Comparison of ENCODE assay signal across 35 cellular contexts in the genomic region with DNA sequence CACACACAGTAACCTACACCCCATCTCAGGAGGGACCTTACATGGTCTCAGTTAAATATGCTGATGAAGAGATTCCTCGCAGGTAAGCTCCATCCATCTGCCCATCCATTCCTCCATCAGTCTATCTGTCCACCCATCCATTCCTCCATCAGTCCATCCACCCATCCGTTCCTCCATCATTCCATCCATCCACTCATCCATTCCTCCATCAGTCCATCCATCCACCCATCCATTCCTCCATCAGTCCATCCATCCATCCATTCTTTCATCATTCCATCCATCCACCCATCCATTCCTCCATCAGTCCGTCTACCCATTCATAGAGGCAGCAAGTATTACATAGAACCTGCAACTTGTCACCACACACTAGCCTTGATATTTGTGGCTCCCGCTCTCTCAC.
"Had no signal": no experiment of that assay in that cellular context is flagged by ENCODE, and none has a peak within 500 bp of the region (broad histone marks: within the 10 kb centered on the region; RNA-seq: fewer than 3 reads in every experiment).

No MANE protein-coding gene starts in this region.

- H3K9me3 ChIP-seq: esophagus muscularis mucosa, gastrocnemius medialis, heart left ventricle had no signal

- H3K4me3 Mint-ChIP-seq: activated CD4-positive, alpha-beta memory T cell treated with anti-CD3 and anti-CD28 coated beads, Interleukin-2, amount 10 ng/mL, durations not matched to agents 7 days and 5 days; activated CD4-positive, alpha-beta T cell treated with anti-CD3 and anti-CD28 coated beads for 36 hours; activated CD4-positive, alpha-beta T cell treated with anti-CD3 and anti-CD28 coated beads, Interleukin-2, amount 10 ng/mL, durations not matched to agents 24 days and 14 days; activated naive CD8-positive, alpha-beta T cell; activated T-cell treated with anti-CD3 and anti-CD28 coated beads, Interleukin-2, amount 50 U/mL, for 24 hours; activated T-cell treated with anti-CD3 and anti-CD28 coated beads, Interleukin-2, amount 50 U/mL, for 72 hours; central memory CD8-positive, alpha-beta T cell; dendritic cell treated with granulocyte-macrophage colony-stimulating factor and Interleukin-4, amounts not matched to agents 40 ng/mL and 50 ng/mL, for 4 days; endodermal cell; T-helper 17 cell; T-helper 2 cell treated with Interferon-gamma antibody and Interleukin-4, amounts not matched to agents 5 μg/mL and 100 μg/mL, for 36 hours had no signal

- H3K4me3 ChIP-seq: coronary artery, dorsolateral prefrontal cortex, esophagus muscularis mucosa, gastrocnemius medialis, heart left ventricle had no signal

- ATAC-seq: activated CD4-positive, alpha-beta T cell treated with anti-CD3 and anti-CD28 coated beads for 36 hours; activated T-cell treated with anti-CD3 and anti-CD28 coated beads, Interleukin-2, amount 50 U/mL, for 72 hours; foreskin keratinocyte; gastrocnemius medialis; heart left ventricle; T-helper 17 cell had no signal

- H3K4me1 ChIP-seq: foreskin keratinocyte, gastrocnemius medialis had no signal

- H3K9me3 Mint-ChIP-seq: activated CD4-positive, alpha-beta memory T cell treated with anti-CD3 and anti-CD28 coated beads, Interleukin-2, amount 10 ng/mL, durations not matched to agents 7 days and 5 days; activated T-cell treated with anti-CD3 and anti-CD28 coated beads, Interleukin-2, amount 50 U/mL, for 24 hours; activated T-cell treated with anti-CD3 and anti-CD28 coated beads, Interleukin-2, amount 50 U/mL, for 72 hours; central memory CD8-positive, alpha-beta T cell; dendritic cell treated with granulocyte-macrophage colony-stimulating factor and Interleukin-4, amounts not matched to agents 40 ng/mL and 50 ng/mL, for 4 days; endodermal cell; T-helper 2 cell treated with Interferon-gamma antibody and Interleukin-4, amounts not matched to agents 5 μg/mL and 100 μg/mL, for 36 hours had no signal

- H3K36me3 ChIP-seq: gastrocnemius medialis had no signal

- H3K27ac ChIP-seq: brain microvascular endothelial cell, coronary artery, dorsolateral prefrontal cortex, foreskin keratinocyte, gastrocnemius medialis, heart left ventricle, WERI-Rb-1 had no signal

- FAIRE-seq: astrocyte had no signal

- H3K27me3 Mint-ChIP-seq: activated CD4-positive, alpha-beta memory T cell treated with anti-CD3 and anti-CD28 coated beads, Interleukin-2, amount 10 ng/mL, durations not matched to agents 7 days and 5 days; activated CD4-positive, alpha-beta T cell treated with anti-CD3 and anti-CD28 coated beads for 36 hours; activated CD4-positive, alpha-beta T cell treated with anti-CD3 and anti-CD28 coated beads, Interleukin-2, amount 10 ng/mL, durations not matched to agents 24 days and 14 days; activated naive CD8-positive, alpha-beta T cell; activated T-cell treated with anti-CD3 and anti-CD28 coated beads, Interleukin-2, amount 50 U/mL, for 24 hours; central memory CD8-positive, alpha-beta T cell; dendritic cell treated with granulocyte-macrophage colony-stimulating factor and Interleukin-4, amounts not matched to agents 40 ng/mL and 50 ng/mL, for 4 days; T-helper 17 cell had no signal

- DNase-seq: activated CD4-positive, alpha-beta memory T cell treated with anti-CD3 and anti-CD28 coated beads, Interleukin-2, amount 10 ng/mL, durations not matched to agents 7 days and 5 days; activated CD4-positive, alpha-beta T cell treated with anti-CD3 and anti-CD28 coated beads for 36 hours; activated CD4-positive, alpha-beta T cell treated with anti-CD3 and anti-CD28 coated beads, Interleukin-2, amount 10 ng/mL, durations not matched to agents 24 days and 14 days; activated CD4-positive, alpha-beta T cell treated with anti-CD3 and anti-CD28 coated beads, Interleukin-2, amount 50 U/mL, for 4 hours; activated CD4-positive, CD25-positive, alpha-beta regulatory T cell; activated CD4-positive, CD25-positive, alpha-beta regulatory T cell treated with anti-CD3 and anti-CD28 coated beads, Interleukin-2, amount 50 U/mL, for 72 hours; activated CD8-positive, alpha-beta memory T cell treated with anti-CD3 and anti-CD28 coated beads, Interleukin-2, amount 50 U/mL, for 48 hours; activated gamma-delta T cell treated with Interleukin-2 at 50 U/mL for 16 hours; activated naive CD4-positive, alpha-beta T cell treated with anti-CD3 and anti-CD28 coated beads, Interleukin-2, amount 50 U/mL, for 16 hours; activated naive CD4-positive, alpha-beta T cell treated with Interleukin-2 at 50 U/mL for 16 hours; activated T-cell treated with anti-CD3 and anti-CD28 coated beads for 4 hours; activated T-cell treated with anti-CD3 and anti-CD28 coated beads, Interleukin-2, amount 50 U/mL, for 24 hours; activated T-cell treated with anti-CD3 and anti-CD28 coated beads, Interleukin-2, amount 50 U/mL, for 72 hours; amniotic stem cell; anterior cingulate cortex; brain microvascular endothelial cell; dorsolateral prefrontal cortex; effector memory CD4-positive, alpha-beta T cell; endodermal cell; erythroblast; foreskin keratinocyte; gastrocnemius medialis; glutamatergic neuron; heart left ventricle; T-helper 1 cell; T-helper 17 cell; T1000; WERI-Rb-1 had no signal

- H3K27me3 ChIP-seq: brain microvascular endothelial cell, dorsolateral prefrontal cortex, esophagus muscularis mucosa, foreskin keratinocyte, gastrocnemius medialis, heart left ventricle had no signal

- H3K27ac Mint-ChIP-seq: activated CD4-positive, alpha-beta memory T cell treated with anti-CD3 and anti-CD28 coated beads, Interleukin-2, amount 10 ng/mL, durations not matched to agents 7 days and 5 days; activated CD4-positive, alpha-beta T cell treated with anti-CD3 and anti-CD28 coated beads for 36 hours; activated CD4-positive, alpha-beta T cell treated with anti-CD3 and anti-CD28 coated beads, Interleukin-2, amount 10 ng/mL, durations not matched to agents 24 days and 14 days; activated naive CD8-positive, alpha-beta T cell; activated T-cell treated with anti-CD3 and anti-CD28 coated beads, Interleukin-2, amount 50 U/mL, for 24 hours; activated T-cell treated with anti-CD3 and anti-CD28 coated beads, Interleukin-2, amount 50 U/mL, for 72 hours; dendritic cell treated with granulocyte-macrophage colony-stimulating factor and Interleukin-4, amounts not matched to agents 40 ng/mL and 50 ng/mL, for 4 days; endodermal cell; T-helper 17 cell; T-helper 2 cell treated with Interferon-gamma antibody and Interleukin-4, amounts not matched to agents 5 μg/mL and 100 μg/mL, for 36 hours had no signal

- H3K4me1 Mint-ChIP-seq: activated CD4-positive, alpha-beta T cell treated with anti-CD3 and anti-CD28 coated beads for 36 hours; endodermal cell had no signal
